ENCODE assay signal across 11 cellular contexts in genomic region chr3:42020681-42021307, GRCh38. TPM values are rescaled to one million over a fixed set of nuclear protein-coding genes. Genes with fewer than 3 reads are reported as not detected.
DNase-seq lines count a peak whose midpoint lies in the region; ATAC-seq and TF ChIP-seq lines count a peak whose summit lies in the region.
"Had no signal": no experiment of that assay in that cellular context is flagged by ENCODE, and none has a peak within 500 bp of the region (broad histone marks: within the 10 kb centered on the region; RNA-seq: fewer than 3 reads in every experiment).

No MANE protein-coding gene starts in this region.

- no peaks in the 10 kb centered on the region for H3K27me3 Mint-ChIP-seq in activated T-cell treated with anti-CD3 and anti-CD28 coated beads, Interleukin-2, amount 50 U/mL, for 72 hours (ENCODE audit: low read depth)
- H3K27me3 Mint-ChIP-seq in activated naive CD8-positive, alpha-beta T cell: no peaks in the 10 kb centered on the region
- peaks cover 8% of the 10 kb centered on the region for H3K27me3 Mint-ChIP-seq in glutamatergic neuron (ENCODE audit: unreplicated experiment)
- H3K27me3 Mint-ChIP-seq: natural killer cell treated with Interleukin-12 subunit alpha and Interleukin-12 subunit beta and Interleukin-15 and Interleukin-18, amount 100 ng/mL, for 72 hours had no signal

- H3K27ac Mint-ChIP-seq in activated T-cell treated with anti-CD3 and anti-CD28 coated beads, Interleukin-2, amount 50 U/mL, for 72 hours: peak overlapping the region; percentile 91
- H3K27ac Mint-ChIP-seq in activated naive CD8-positive, alpha-beta T cell: peak overlapping the region; percentile 83
- peak overlapping the region; percentile 83 for H3K27ac Mint-ChIP-seq in glutamatergic neuron (ENCODE audit: unreplicated experiment)

- TF ChIP-seq CTCF in glutamatergic neuron (IDR thresholded peaks at IDR 0.05; ENCODE audit: partially characterized antibody, unreplicated experiment) (no peak), thoracic aorta (IDR thresholded peaks at IDR 0.05) (no peak)

- H3K36me3 ChIP-seq in thoracic aorta: no peaks in the 10 kb centered on the region

- peak; percentile 54 to 66 for ATAC-seq in activated T-cell treated with anti-CD3 and anti-CD28 coated beads, Interleukin-2, amount 50 U/mL, for 72 hours (replicated peaks in 1 of 2)
- ATAC-seq in thoracic aorta (ENCODE audit: insufficient number of reproducible peaks, low FRiP score, low read depth) (no peak), GM21381 (IDR thresholded peaks at IDR 0.05; ENCODE audit: unreplicated experiment) (no peak), GM18868 (IDR thresholded peaks at IDR 0.05; ENCODE audit: unreplicated experiment) (no peak)

- H3K36me3 Mint-ChIP-seq in activated T-cell treated with anti-CD3 and anti-CD28 coated beads, Interleukin-2, amount 50 U/mL, for 72 hours (ENCODE audit: insufficient read depth in 2 of 2): no peaks in the 10 kb centered on the region
- H3K36me3 Mint-ChIP-seq in activated naive CD8-positive, alpha-beta T cell: peaks cover 7% of the 10 kb centered on the region
- no peaks in the 10 kb centered on the region for H3K36me3 Mint-ChIP-seq in glutamatergic neuron (ENCODE audit: unreplicated experiment)
- H3K36me3 Mint-ChIP-seq: natural killer cell treated with Interleukin-12 subunit alpha and Interleukin-12 subunit beta and Interleukin-15 and Interleukin-18, amount 100 ng/mL, for 72 hours had no signal

- peaks cover 19 to 64% of the 10 kb centered on the region in 2 donors for H3K4me1 ChIP-seq in thoracic aorta (ENCODE audit: control insufficient read depth in 1 of 2, low read depth in 2 of 2)

- H3K27me3 ChIP-seq in thoracic aorta (replicated peaks; ENCODE audit: insufficient read depth): no peaks in the 10 kb centered on the region
- H3K27me3 ChIP-seq: BLaER1 had no signal

- H3K9me3 Mint-ChIP-seq in activated T-cell treated with anti-CD3 and anti-CD28 coated beads, Interleukin-2, amount 50 U/mL, for 72 hours: no peaks in the 10 kb centered on the region
- no peaks in the 10 kb centered on the region for H3K9me3 Mint-ChIP-seq in activated naive CD8-positive, alpha-beta T cell (ENCODE audit: low read depth)
- H3K9me3 Mint-ChIP-seq in glutamatergic neuron (ENCODE audit: unreplicated experiment): peaks cover 19% of the 10 kb centered on the region
- H3K9me3 Mint-ChIP-seq: natural killer cell treated with Interleukin-12 subunit alpha and Interleukin-12 subunit beta and Interleukin-15 and Interleukin-18, amount 100 ng/mL, for 72 hours had no signal

- no peaks in the 10 kb centered on the region for H3K9me3 ChIP-seq in thoracic aorta
- H3K9me3 ChIP-seq: BLaER1 had no signal

- no peak overlapping the region for H3K4me3 ChIP-seq in thoracic aorta
- H3K4me3 ChIP-seq: BLaER1 had no signal

- H3K4me3 Mint-ChIP-seq in activated T-cell treated with anti-CD3 and anti-CD28 coated beads, Interleukin-2, amount 50 U/mL, for 72 hours: peak overlapping the region; percentile 13 to 67
- H3K4me3 Mint-ChIP-seq in activated naive CD8-positive, alpha-beta T cell: peak overlapping the region; percentile 38
- peak overlapping the region; percentile 78 for H3K4me3 Mint-ChIP-seq in glutamatergic neuron (ENCODE audit: unreplicated experiment)
- H3K4me3 Mint-ChIP-seq: natural killer cell treated with Interleukin-12 subunit alpha and Interleukin-12 subunit beta and Interleukin-15 and Interleukin-18, amount 100 ng/mL, for 72 hours had no signal

- DNase-seq in activated T-cell treated with anti-CD3 and anti-CD28 coated beads, Interleukin-2, amount 50 U/mL, for 72 hours: no peak
- DNase-seq in activated T-cell treated with anti-CD3 and anti-CD28 coated beads, Interleukin-2, amount 50 U/mL, for 48 hours: no peak
- DNase-seq in glutamatergic neuron: no peak
- no peak for DNase-seq in thoracic aorta (ENCODE audit: low spot score)
- no peak for DNase-seq in UCSD-AML1 (lab: John Stamatoyannopoulos, UW; ENCODE audit: unreplicated experiment)
- DNase-seq: NCI-H526 had no signal

- peak overlapping the region; percentile 45 to 65 for H3K27ac ChIP-seq in thoracic aorta
- H3K27ac ChIP-seq: BLaER1 had no signal

- H3K4me1 Mint-ChIP-seq in activated T-cell treated with anti-CD3 and anti-CD28 coated beads, Interleukin-2, amount 50 U/mL, for 72 hours (ENCODE audit: low read depth): peaks cover 89% of the 10 kb centered on the region
- peaks cover 80% of the 10 kb centered on the region for H3K4me1 Mint-ChIP-seq in activated naive CD8-positive, alpha-beta T cell (ENCODE audit: low read depth)
- H3K4me1 Mint-ChIP-seq in glutamatergic neuron (ENCODE audit: low read depth, unreplicated experiment): peaks cover 63% of the 10 kb centered on the region

RNA-seq across cellular contexts. Expression of gene ULK4, which starts 58.9 kb away (rescaled TPM):
- 10 to 100 TPM in 1 of 2 donors, 1 to 10 TPM in 1; 8.0 to 11.1 TPM for total RNA-seq in activated T-cell treated with anti-CD3 and anti-CD28 coated beads, Interleukin-2, amount 50 U/mL, for 72 hours
- total RNA-seq in glutamatergic neuron (ENCODE audit: unreplicated experiment) (9.7 TPM), thoracic aorta (10 to 100 TPM; 28.7 to 38.4 TPM)

Comparison
In these comparisons a context has a peak if more than half of its experiments do, and no peak if none do; other contexts are left out.
1. ATAC-seq: peak in activated T-cell treated with anti-CD3 and anti-CD28 coated beads, Interleukin-2, amount 50 U/mL, for 72 hours (2 of 2); none in thoracic aorta (single experiment), GM21381 (single experiment) and GM18868 (single experiment).
2. Peak in every context shown above with its lines, with median percentiles within 50 percentile points of each other: H3K27ac Mint-ChIP-seq and H3K4me3 Mint-ChIP-seq.